In genomic region chr17:42457107-42457787, GRCh38 we compare ENCODE assay signal across 9 cellular contexts. TPM values are rescaled to one million over a fixed set of nuclear protein-coding genes. Genes with fewer than 3 reads are reported as not detected.
DNase-seq lines count a peak whose midpoint lies in the region; FAIRE-seq and TF ChIP-seq lines count a peak whose summit lies in the region.
"Had no signal": no experiment of that assay in that cellular context is flagged by ENCODE, and none has a peak within 500 bp of the region (broad histone marks: within the 10 kb centered on the region; RNA-seq: fewer than 3 reads in every experiment).

No MANE protein-coding gene starts in this region.

- no peaks in the 10 kb centered on the region for H3K27me3 ChIP-seq in effector memory CD4-positive, alpha-beta T cell (replicated peaks; ENCODE audit: control insufficient read depth, insufficient read depth, low read length, poor library complexity, severe bottlenecking)
- no peaks in the 10 kb centered on the region for H3K27me3 ChIP-seq in small intestine (ENCODE audit: control insufficient read depth in 2 of 2, insufficient read depth in 2 of 2, low read length in 2 of 2)
- no peaks in the 10 kb centered on the region for H3K27me3 ChIP-seq in H7 (ENCODE audit: control insufficient read depth, insufficient read depth, low read length)

- TF ChIP-seq CTCF in progenitor cell of endocrine pancreas (IDR thresholded peaks at IDR 0.05; ENCODE audit: unreplicated experiment), result no peak

- H3K9me3 ChIP-seq in effector memory CD4-positive, alpha-beta T cell (ENCODE audit: control insufficient read depth, low read length), result no peaks in the 10 kb centered on the region
- no peaks in the 10 kb centered on the region for H3K9me3 ChIP-seq in small intestine (ENCODE audit: control insufficient read depth, low read depth)

- peaks cover 41% of the 10 kb centered on the region for H3K4me1 ChIP-seq in effector memory CD4-positive, alpha-beta T cell (ENCODE audit: control insufficient read depth, insufficient read depth, low read length, poor library complexity, severe bottlenecking)
- H3K4me1 ChIP-seq in small intestine (ENCODE audit: control insufficient read depth in 2 of 2, insufficient read depth in 1 of 2, low read depth in 1 of 2, low read length in 1 of 2), result peaks cover 2 to 14% of the 10 kb centered on the region in 2 donors

- DNase-seq in ELR (ENCODE audit: low read depth) (peak; percentile 17), NOMO-1 treated with DMSO at 0.1 percent for 48 hours (lab: John Stamatoyannopoulos, UW; ENCODE audit: unreplicated experiment) (peak; percentile 52), progenitor cell of endocrine pancreas (ENCODE audit: low spot score, unreplicated experiment) (no peak), SW 1271 (lab: John Stamatoyannopoulos, UW) (no peak), epidermal melanocyte (ENCODE audit: insufficient read length, low spot score) (no peak), small intestine (no peak), H7 (no peak)
- no peak for DNase-seq in effector memory CD4-positive, alpha-beta T cell
- DNase-seq: NCI-H1092 treated with DMSO at 0.1 percent for 48 hours had no signal

- no peaks in the 10 kb centered on the region for H3K36me3 ChIP-seq in effector memory CD4-positive, alpha-beta T cell (ENCODE audit: control insufficient read depth, insufficient read depth, low read length)
- peaks cover 0 to 1% of the 10 kb centered on the region in 2 donors for H3K36me3 ChIP-seq in small intestine (ENCODE audit: control insufficient read depth in 2 of 2, insufficient read depth in 2 of 2, low read length in 2 of 2)
- H3K36me3 ChIP-seq in H7 (replicated peaks; ENCODE audit: control insufficient read depth, insufficient read depth, low read length), result peaks cover 3% of the 10 kb centered on the region

- H3K27me3 Mint-ChIP-seq in progenitor cell of endocrine pancreas, result peaks cover 6% of the 10 kb centered on the region

- peaks cover 3% of the 10 kb centered on the region for H3K9me3 Mint-ChIP-seq in progenitor cell of endocrine pancreas (ENCODE audit: low read depth)

- no peak for FAIRE-seq in small intestine (lab: Jason Lieb, UNC)

- H3K36me3 Mint-ChIP-seq in progenitor cell of endocrine pancreas (ENCODE audit: insufficient read depth), result no peaks in the 10 kb centered on the region

- H3K4me3 ChIP-seq in effector memory CD4-positive, alpha-beta T cell (ENCODE audit: insufficient read depth, low read depth, low read length, poor library complexity, severe bottlenecking), result peak overlapping the region; percentile 5
- H3K4me3 ChIP-seq in small intestine (ENCODE audit: low read depth in 1 of 2, low read length in 2 of 2) (no peak overlapping the region), H7 (ENCODE audit: insufficient read depth, low read depth, low read length) (no peak overlapping the region)

- peaks cover 29% of the 10 kb centered on the region for H3K4me1 Mint-ChIP-seq in progenitor cell of endocrine pancreas (ENCODE audit: low read depth)

- peak overlapping the region; percentile 46 for H3K27ac Mint-ChIP-seq in progenitor cell of endocrine pancreas

- WGBS in small intestine, 3 donors, result 26 to 28% (median 27%) methylated on average over 6 of the region's 6 CpGs

- H3K27ac ChIP-seq in effector memory CD4-positive, alpha-beta T cell (ENCODE audit: insufficient read depth, low read length, poor library complexity, severe bottlenecking), result peak overlapping the region; percentile 11
- H3K27ac ChIP-seq in small intestine (ENCODE audit: low read depth in 1 of 2, low read length in 1 of 2), result peak overlapping the region in 1 of 2 donors; percentile 50

- H3K4me3 Mint-ChIP-seq in progenitor cell of endocrine pancreas (ENCODE audit: low read depth), result peak overlapping the region; percentile 69

RNA-seq across cellular contexts. Expression of gene ATP6V0A1, which starts 1.4 kb away (rescaled TPM):
- 86.3 and 90.5 TPM in 2 replicates for total RNA-seq in progenitor cell of endocrine pancreas
- 10 to 100 TPM; 38.7 to 85.9 (median 52.4) TPM for polyA plus RNA-seq in small intestine
- 21.0 and 21.7 TPM in 2 replicates for total RNA-seq in H7 (2014; rRNA removed; shearing (Covaris generic))

RNA-seq across cellular contexts. Expression of gene CAVIN1, which starts 34.2 kb away (rescaled TPM):
- 1.1 and 1.8 TPM in 2 replicates for total RNA-seq in progenitor cell of endocrine pancreas
- polyA plus RNA-seq in small intestine, result 10 to 100 TPM in 2 of 3 donors, 1 to 10 TPM in 1; 2.7 to 81.0 (median 12.2) TPM
- total RNA-seq in H7 (2014; rRNA removed; shearing (Covaris generic)), result 18.6 and 26.9 TPM in 2 replicates

Comparison
In these comparisons a context has a peak if more than half of its experiments do, and no peak if none do; other contexts are left out.
1. DNase-seq: peak in ELR (single experiment) and NOMO-1 treated with DMSO at 0.1 percent for 48 hours (single experiment); none in effector memory CD4-positive, alpha-beta T cell (0 of 3), progenitor cell of endocrine pancreas (single experiment), SW 1271 (0 of 2), epidermal melanocyte (single experiment), small intestine (single experiment) and H7 (single experiment).